24 cellular contexts compared by ENCODE assay signal in genomic region chr1:207954104-207954503, GRCh38. TPM values are rescaled to one million over a fixed set of nuclear protein-coding genes. Genes with fewer than 3 reads are reported as not detected.
"Had no signal": no experiment of that assay in that cellular context is flagged by ENCODE, and none has a peak within 500 bp of the region (broad histone marks: within the 10 kb centered on the region; RNA-seq: fewer than 3 reads in every experiment).

No MANE protein-coding gene starts in this region.

- H3K4me1 ChIP-seq: uterus had no signal

- H3K36me3 Mint-ChIP-seq: natural killer cell had no signal

- H3K27ac Mint-ChIP-seq: effector memory CD8-positive, alpha-beta T cell; memory B cell; natural killer cell; stimulated activated naive B cell treated with anti-CD40 and anti-IgM and Interleukin-4, amounts not matched to agents 10 μg/mL and 1 μg/mL and 100 μg/mL, for 72 hours; stimulated activated naive CD8-positive, alpha-beta T cell treated with anti-CD3 and anti-CD28 coated beads, Interleukin-15, Interleukin-2, amounts not matched to agents 100 ng/mL and 50 ng/mL, for 24 hours had no signal

- H3K27ac ChIP-seq: hepatocyte, ovary, right lobe of liver, thoracic aorta, tibial nerve, upper lobe of right lung, uterus had no signal

- ATAC-seq: effector memory CD8-positive, alpha-beta T cell; left lobe of liver; natural killer cell; right lobe of liver; upper lobe of right lung had no signal

- H3K36me3 ChIP-seq: ovary, right lobe of liver, thoracic aorta, tibial nerve, upper lobe of right lung, uterus had no signal

- H3K4me1 Mint-ChIP-seq: memory B cell, natural killer cell had no signal

- DNase-seq: cortex of kidney; effector memory CD8-positive, alpha-beta T cell; head of caudate nucleus; kidney; natural killer cell; occipital lobe; ovary; posterior cingulate gyrus; right lobe of liver; small intestine; stimulated activated CD4-positive, alpha-beta T cell treated with anti-CD3 and anti-CD28 coated beads, Interleukin-15, amount 100 ng/mL, for 24 hours; stimulated activated CD4-positive, alpha-beta T cell treated with anti-CD3 and anti-CD28 coated beads, Interleukin-2, amount 100 ng/mL, for 48 hours; stimulated activated naive B cell treated with anti-CD40 and anti-IgM and Interleukin-4, amounts not matched to agents 10 μg/mL and 1 μg/mL and 100 μg/mL, for 72 hours; upper lobe of right lung; uterus had no signal

- H3K9me3 ChIP-seq: ovary, right lobe of liver, thoracic aorta, tibial nerve, upper lobe of right lung, uterus had no signal

- H3K9me3 Mint-ChIP-seq: effector memory CD8-positive, alpha-beta T cell; memory B cell; natural killer cell; stimulated activated naive CD8-positive, alpha-beta T cell treated with anti-CD3 and anti-CD28 coated beads, Interleukin-15, Interleukin-2, amounts not matched to agents 100 ng/mL and 50 ng/mL, for 24 hours had no signal

- H3K4me3 ChIP-seq: hepatocyte, lung, ovary, right lobe of liver, thoracic aorta, tibial nerve, upper lobe of right lung, uterus had no signal

- H3K4me3 Mint-ChIP-seq: effector memory CD8-positive, alpha-beta T cell; memory B cell; natural killer cell; stimulated activated naive B cell treated with anti-CD40 and anti-IgM and Interleukin-4, amounts not matched to agents 10 μg/mL and 1 μg/mL and 100 μg/mL, for 72 hours; stimulated activated naive CD8-positive, alpha-beta T cell treated with anti-CD3 and anti-CD28 coated beads, Interleukin-15, Interleukin-2, amounts not matched to agents 100 ng/mL and 50 ng/mL, for 24 hours had no signal

- H3K4me2 ChIP-seq: hepatocyte had no signal

- H3K27me3 ChIP-seq: ovary, right lobe of liver, tibial nerve, upper lobe of right lung, uterus had no signal

- FAIRE-seq: frontal cortex, kidney, small intestine had no signal

RNA-seq across cellular contexts. Expression of gene CD34, which starts 43.2 kb away (rescaled TPM):
- polyA plus RNA-seq: neural cell had no signal
